Comparison of ENCODE assay signal across 1 cellular context in the genomic region with DNA sequence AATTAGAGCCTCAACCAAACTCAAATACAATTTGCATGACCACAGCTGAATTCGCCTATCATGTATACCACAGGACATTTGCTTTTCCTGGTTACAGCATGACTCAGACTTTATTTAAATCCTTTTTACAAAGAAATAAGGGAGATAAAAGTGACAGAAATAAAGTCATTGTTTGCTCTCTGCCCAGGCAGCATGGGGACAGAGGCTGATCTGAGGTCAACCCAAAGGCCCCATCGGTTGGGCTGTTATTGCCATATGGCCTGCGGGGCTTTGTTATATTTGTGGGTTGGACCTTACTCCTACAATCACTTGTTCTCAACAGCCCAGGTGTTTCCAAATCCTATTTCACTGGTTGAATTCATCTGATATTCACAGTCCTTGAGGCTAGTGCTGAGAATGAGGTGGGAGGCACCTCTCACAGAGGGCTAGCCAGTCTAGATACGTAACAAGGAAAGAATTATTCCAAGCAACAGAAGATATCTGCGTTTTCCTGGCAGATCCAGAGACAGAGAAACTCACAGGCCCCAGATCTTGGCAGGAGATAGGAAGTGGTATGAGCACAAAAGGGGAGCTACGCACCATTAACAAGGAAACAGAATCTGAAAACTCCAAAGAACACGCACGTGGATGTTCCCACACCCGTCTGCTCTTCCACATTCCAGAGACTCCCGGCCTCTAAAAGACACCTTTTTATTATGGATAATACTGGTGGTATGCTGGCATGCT.
A peak's percentile ranks its signal among the peaks of the same experiment; 100 is the strongest.
TF ChIP-seq lines count a peak whose summit lies in the region.

No MANE protein-coding gene starts in this region.

TF ChIP-seq in HepG2, 621 proteins besides CTCF, POLR2A, EP300 and RAD21 (continued from another document and continues in another):
- TF ChIP-seq, protein P1, sequence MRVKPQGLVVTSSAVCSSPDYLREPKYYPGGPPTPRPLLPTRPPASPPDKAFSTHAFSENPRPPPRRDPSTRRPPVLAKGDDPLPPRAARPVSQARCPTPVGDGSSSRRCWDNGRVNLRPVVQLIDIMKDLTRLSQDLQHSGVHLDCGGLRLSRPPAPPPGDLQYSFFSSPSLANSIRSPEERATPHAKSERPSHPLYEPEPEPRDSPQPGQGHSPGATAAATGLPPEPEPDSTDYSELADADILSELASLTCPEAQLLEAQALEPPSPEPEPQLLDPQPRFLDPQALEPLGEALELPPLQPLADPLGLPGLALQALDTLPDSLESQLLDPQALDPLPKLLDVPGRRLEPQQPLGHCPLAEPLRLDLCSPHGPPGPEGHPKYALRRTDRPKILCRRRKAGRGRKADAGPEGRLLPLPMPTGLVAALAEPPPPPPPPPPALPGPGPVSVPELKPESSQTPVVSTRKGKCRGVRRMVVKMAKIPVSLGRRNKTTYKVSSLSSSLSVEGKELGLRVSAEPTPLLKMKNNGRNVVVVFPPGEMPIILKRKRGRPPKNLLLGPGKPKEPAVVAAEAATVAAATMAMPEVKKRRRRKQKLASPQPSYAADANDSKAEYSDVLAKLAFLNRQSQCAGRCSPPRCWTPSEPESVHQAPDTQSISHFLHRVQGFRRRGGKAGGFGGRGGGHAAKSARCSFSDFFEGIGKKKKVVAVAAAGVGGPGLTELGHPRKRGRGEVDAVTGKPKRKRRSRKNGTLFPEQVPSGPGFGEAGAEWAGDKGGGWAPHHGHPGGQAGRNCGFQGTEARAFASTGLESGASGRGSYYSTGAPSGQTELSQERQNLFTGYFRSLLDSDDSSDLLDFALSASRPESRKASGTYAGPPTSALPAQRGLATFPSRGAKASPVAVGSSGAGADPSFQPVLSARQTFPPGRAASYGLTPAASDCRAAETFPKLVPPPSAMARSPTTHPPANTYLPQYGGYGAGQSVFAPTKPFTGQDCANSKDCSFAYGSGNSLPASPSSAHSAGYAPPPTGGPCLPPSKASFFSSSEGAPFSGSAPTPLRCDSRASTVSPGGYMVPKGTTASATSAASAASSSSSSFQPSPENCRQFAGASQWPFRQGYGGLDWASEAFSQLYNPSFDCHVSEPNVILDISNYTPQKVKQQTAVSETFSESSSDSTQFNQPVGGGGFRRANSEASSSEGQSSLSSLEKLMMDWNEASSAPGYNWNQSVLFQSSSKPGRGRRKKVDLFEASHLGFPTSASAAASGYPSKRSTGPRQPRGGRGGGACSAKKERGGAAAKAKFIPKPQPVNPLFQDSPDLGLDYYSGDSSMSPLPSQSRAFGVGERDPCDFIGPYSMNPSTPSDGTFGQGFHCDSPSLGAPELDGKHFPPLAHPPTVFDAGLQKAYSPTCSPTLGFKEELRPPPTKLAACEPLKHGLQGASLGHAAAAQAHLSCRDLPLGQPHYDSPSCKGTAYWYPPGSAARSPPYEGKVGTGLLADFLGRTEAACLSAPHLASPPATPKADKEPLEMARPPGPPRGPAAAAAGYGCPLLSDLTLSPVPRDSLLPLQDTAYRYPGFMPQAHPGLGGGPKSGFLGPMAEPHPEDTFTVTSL (CRISPR knock-in tag; IDR thresholded peaks at IDR 0.05; ENCODE audit: borderline replicate concordance) = peak; percentile 60; the same call in 1 of the 2 replicates
- TF ChIP-seq, protein P2, sequence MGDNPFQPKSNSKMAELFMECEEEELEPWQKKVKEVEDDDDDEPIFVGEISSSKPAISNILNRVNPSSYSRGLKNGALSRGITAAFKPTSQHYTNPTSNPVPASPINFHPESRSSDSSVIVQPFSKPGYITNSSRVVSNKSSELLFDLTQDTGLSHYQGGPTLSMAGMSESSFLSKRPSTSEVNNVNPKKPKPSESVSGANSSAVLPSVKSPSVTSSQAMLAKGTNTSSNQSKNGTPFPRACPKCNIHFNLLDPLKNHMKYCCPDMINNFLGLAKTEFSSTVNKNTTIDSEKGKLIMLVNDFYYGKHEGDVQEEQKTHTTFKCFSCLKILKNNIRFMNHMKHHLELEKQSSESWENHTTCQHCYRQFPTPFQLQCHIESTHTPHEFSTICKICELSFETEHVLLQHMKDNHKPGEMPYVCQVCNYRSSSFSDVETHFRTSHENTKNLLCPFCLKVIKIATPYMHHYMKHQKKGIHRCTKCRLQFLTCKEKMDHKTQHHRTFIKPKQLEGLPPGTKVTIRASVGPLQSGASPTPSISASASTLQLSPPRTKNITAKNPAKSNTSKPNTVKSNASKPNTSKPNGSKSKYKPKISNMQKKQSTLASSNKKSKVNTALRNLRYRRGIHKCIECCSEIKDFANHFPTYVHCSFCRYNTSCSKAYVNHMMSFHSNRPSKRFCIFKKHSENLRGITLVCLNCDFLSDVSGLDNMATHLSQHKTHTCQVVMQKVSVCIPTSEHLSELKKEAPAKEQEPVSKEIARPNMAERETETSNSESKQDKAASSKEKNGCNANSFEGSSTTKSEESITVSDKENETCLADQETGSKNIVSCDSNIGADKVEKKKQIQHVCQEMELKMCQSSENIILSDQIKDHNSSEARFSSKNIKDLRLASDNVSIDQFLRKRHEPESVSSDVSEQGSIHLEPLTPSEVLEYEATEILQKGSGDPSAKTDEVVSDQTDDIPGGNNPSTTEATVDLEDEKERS (CRISPR knock-in tag; IDR thresholded peaks at IDR 0.05) = peak; percentile 31; the same call in 1 of the 2 replicates
- TF ChIP-seq CENPX (CRISPR knock-in tag; IDR thresholded peaks at IDR 0.05) (no peak), EHMT2 (IDR thresholded peaks at IDR 0.05; ENCODE audit: borderline replicate concordance, low read depth, low read length) (peak; percentile 62), FOXK1 (CRISPR knock-in tag; IDR thresholded peaks at IDR 0.05; ENCODE audit: borderline replicate concordance, low read depth) (0 out of 2 replicates have a peak, but pooled peaks have one; percentile 13), ZNF207 (IDR thresholded peaks at IDR 0.05; ENCODE audit: borderline replicate concordance) (no peak), GATAD2A (CRISPR knock-in tag; IDR thresholded peaks at IDR 0.05) (peak; percentile 82), TBX2 (CRISPR knock-in tag; IDR thresholded peaks at IDR 0.05; ENCODE audit: borderline replicate concordance) (peak; percentile 78), HNF4A (CRISPR knock-in tag; IDR thresholded peaks at IDR 0.05) (peak; percentile 82), ZNF34 (CRISPR knock-in tag; IDR thresholded peaks at IDR 0.05; ENCODE audit: borderline replicate concordance) (no peak), MED1 (CRISPR knock-in tag; IDR thresholded peaks at IDR 0.05) (peak; percentile 66; the same call in 1 of the 2 replicates), ZNF614 (CRISPR knock-in tag; IDR thresholded peaks at IDR 0.05; ENCODE audit: borderline replicate concordance) (0 out of 2 replicates have a peak, but pooled peaks have one; percentile 54), CBFB (CRISPR knock-in tag; IDR thresholded peaks at IDR 0.05) (0 out of 2 replicates have a peak, but pooled peaks have one; percentile 18), ZNF891 (CRISPR knock-in tag; IDR thresholded peaks at IDR 0.05) (no peak)
- TF ChIP-seq, protein P3, sequence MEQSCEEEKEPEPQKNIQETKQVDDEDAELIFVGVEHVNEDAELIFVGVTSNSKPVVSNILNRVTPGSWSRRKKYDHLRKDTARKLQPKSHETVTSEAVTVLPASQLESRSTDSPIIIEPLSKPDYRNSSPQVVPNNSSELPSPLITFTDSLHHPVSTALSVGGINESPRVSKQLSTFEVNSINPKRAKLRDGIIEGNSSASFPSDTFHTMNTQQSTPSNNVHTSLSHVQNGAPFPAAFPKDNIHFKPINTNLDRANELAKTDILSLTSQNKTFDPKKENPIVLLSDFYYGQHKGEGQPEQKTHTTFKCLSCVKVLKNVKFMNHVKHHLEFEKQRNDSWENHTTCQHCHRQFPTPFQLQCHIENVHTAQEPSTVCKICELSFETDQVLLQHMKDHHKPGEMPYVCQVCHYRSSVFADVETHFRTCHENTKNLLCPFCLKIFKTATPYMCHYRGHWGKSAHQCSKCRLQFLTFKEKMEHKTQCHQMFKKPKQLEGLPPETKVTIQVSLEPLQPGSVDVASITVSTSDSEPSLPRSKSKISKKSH (CRISPR knock-in tag; IDR thresholded peaks at IDR 0.05; ENCODE audit: borderline replicate concordance) = no peak
- TF ChIP-seq, protein P4, sequence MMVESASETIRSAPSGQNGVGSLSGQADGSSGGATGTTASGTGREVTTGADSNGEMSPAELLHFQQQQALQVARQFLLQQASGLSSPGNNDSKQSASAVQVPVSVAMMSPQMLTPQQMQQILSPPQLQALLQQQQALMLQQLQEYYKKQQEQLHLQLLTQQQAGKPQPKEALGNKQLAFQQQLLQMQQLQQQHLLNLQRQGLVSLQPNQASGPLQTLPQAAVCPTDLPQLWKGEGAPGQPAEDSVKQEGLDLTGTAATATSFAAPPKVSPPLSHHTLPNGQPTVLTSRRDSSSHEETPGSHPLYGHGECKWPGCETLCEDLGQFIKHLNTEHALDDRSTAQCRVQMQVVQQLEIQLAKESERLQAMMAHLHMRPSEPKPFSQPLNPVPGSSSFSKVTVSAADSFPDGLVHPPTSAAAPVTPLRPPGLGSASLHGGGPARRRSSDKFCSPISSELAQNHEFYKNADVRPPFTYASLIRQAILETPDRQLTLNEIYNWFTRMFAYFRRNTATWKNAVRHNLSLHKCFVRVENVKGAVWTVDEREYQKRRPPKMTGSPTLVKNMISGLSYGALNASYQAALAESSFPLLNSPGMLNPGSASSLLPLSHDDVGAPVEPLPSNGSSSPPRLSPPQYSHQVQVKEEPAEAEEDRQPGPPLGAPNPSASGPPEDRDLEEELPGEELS (CRISPR knock-in tag; IDR thresholded peaks at IDR 0.05) = 0 out of 2 replicates have a peak, but pooled peaks have one; percentile 31
- TF ChIP-seq, protein P5, sequence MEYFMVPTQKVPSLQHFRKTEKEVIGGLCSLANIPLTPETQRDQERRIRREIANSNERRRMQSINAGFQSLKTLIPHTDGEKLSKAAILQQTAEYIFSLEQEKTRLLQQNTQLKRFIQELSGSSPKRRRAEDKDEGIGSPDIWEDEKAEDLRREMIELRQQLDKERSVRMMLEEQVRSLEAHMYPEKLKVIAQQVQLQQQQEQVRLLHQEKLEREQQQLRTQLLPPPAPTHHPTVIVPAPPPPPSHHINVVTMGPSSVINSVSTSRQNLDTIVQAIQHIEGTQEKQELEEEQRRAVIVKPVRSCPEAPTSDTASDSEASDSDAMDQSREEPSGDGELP (IDR thresholded peaks at IDR 0.05; ENCODE audit: borderline replicate concordance, low read depth) = peak; percentile 76; the same call in 1 of the 2 replicates
- TF ChIP-seq, protein P6, sequence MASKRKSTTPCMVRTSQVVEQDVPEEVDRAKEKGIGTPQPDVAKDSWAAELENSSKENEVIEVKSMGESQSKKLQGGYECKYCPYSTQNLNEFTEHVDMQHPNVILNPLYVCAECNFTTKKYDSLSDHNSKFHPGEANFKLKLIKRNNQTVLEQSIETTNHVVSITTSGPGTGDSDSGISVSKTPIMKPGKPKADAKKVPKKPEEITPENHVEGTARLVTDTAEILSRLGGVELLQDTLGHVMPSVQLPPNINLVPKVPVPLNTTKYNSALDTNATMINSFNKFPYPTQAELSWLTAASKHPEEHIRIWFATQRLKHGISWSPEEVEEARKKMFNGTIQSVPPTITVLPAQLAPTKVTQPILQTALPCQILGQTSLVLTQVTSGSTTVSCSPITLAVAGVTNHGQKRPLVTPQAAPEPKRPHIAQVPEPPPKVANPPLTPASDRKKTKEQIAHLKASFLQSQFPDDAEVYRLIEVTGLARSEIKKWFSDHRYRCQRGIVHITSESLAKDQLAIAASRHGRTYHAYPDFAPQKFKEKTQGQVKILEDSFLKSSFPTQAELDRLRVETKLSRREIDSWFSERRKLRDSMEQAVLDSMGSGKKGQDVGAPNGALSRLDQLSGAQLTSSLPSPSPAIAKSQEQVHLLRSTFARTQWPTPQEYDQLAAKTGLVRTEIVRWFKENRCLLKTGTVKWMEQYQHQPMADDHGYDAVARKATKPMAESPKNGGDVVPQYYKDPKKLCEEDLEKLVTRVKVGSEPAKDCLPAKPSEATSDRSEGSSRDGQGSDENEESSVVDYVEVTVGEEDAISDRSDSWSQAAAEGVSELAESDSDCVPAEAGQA (IDR thresholded peaks at IDR 0.05; ENCODE audit: low read depth) = no peak
- TF ChIP-seq, protein P6 (CRISPR knock-in tag; IDR thresholded peaks at IDR 0.05; ENCODE audit: borderline replicate concordance) = no peak
- TF ChIP-seq, protein P7, sequence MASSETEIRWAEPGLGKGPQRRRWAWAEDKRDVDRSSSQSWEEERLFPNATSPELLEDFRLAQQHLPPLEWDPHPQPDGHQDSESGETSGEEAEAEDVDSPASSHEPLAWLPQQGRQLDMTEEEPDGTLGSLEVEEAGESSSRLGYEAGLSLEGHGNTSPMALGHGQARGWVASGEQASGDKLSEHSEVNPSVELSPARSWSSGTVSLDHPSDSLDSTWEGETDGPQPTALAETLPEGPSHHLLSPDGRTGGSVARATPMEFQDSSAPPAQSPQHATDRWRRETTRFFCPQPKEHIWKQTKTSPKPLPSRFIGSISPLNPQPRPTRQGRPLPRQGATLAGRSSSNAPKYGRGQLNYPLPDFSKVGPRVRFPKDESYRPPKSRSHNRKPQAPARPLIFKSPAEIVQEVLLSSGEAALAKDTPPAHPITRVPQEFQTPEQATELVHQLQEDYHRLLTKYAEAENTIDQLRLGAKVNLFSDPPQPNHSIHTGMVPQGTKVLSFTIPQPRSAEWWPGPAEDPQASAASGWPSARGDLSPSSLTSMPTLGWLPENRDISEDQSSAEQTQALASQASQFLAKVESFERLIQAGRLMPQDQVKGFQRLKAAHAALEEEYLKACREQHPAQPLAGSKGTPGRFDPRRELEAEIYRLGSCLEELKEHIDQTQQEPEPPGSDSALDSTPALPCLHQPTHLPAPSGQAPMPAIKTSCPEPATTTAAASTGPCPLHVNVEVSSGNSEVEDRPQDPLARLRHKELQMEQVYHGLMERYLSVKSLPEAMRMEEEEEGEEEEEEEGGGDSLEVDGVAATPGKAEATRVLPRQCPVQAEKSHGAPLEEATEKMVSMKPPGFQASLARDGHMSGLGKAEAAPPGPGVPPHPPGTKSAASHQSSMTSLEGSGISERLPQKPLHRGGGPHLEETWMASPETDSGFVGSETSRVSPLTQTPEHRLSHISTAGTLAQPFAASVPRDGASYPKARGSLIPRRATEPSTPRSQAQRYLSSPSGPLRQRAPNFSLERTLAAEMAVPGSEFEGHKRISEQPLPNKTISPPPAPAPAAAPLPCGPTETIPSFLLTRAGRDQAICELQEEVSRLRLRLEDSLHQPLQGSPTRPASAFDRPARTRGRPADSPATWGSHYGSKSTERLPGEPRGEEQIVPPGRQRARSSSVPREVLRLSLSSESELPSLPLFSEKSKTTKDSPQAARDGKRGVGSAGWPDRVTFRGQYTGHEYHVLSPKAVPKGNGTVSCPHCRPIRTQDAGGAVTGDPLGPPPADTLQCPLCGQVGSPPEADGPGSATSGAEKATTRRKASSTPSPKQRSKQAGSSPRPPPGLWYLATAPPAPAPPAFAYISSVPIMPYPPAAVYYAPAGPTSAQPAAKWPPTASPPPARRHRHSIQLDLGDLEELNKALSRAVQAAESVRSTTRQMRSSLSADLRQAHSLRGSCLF (CRISPR knock-in tag; IDR thresholded peaks at IDR 0.05; ENCODE audit: borderline replicate concordance) = no peak
